ENCODE assay signal across 21 cellular contexts in the genomic region with DNA sequence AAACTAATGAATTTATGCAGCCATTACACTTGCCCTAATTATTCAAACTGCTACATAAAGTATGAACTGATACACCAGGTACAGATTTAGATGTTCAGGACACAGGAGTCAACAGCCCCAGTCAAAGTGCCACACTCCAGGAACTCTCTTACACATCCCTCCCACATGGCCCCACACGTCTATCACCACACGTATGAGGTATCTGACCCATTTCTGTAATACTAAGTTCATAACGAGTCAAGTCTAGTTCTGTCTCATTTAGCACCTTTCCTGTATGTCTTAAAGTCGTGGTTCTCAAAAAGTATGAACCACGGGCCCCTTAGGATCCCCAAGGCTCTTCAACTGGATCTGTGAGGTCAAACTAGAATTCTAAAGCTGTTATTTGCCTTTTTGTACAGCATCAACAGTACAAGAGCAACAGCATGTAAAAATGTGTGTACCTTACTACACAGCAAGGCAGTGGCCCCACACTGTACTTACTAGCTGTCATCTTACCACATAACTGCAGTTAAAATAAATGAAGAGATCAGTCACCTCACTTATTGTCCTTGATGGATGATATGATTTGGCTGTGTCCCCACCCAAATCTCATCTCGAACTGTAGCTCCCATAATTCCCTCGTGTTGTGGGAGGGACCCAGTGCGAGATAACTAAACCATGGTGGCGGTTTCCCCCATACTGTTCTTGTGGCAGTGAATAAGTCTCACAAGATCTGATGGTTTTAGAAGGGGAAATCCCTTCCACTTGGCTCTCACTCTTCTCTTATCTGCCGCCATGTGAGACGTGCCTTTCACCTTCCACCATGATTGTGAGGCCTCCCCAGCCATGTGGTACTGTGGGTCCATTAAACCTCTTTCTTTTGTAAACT. TPM values are rescaled to one million over a fixed set of nuclear protein-coding genes. Genes with fewer than 3 reads are reported as not detected.
DNase-seq lines count a peak whose midpoint lies in the region; ATAC-seq, FAIRE-seq and TF ChIP-seq lines count a peak whose summit lies in the region.
"Had no signal": no experiment of that assay in that cellular context is flagged by ENCODE, and none has a peak within 500 bp of the region (broad histone marks: within the 10 kb centered on the region; RNA-seq: fewer than 3 reads in every experiment).

No MANE protein-coding gene starts in this region.

- H3K27ac ChIP-seq in astrocyte (ENCODE audit: low read depth, low read length) (no peak overlapping the region), WERI-Rb-1 (no peak overlapping the region)
- H3K27ac ChIP-seq: BLaER1, colonic mucosa, pancreas, suprapubic skin, upper lobe of right lung had no signal

- H3K9me3 Mint-ChIP-seq in activated naive CD4-positive, alpha-beta T cell treated with anti-CD3 and anti-CD28 coated beads, Interleukin-2, amount 10 ng/mL, durations not matched to agents 7 days and 5 days, result peaks cover 4% of the 10 kb centered on the region
- no peaks in the 10 kb centered on the region for H3K9me3 Mint-ChIP-seq in astrocyte (ENCODE audit: unreplicated experiment)

- no peak overlapping the region for H3K4me3 Mint-ChIP-seq in activated naive CD4-positive, alpha-beta T cell treated with anti-CD3 and anti-CD28 coated beads, Interleukin-2, amount 10 ng/mL, durations not matched to agents 7 days and 5 days
- H3K4me3 Mint-ChIP-seq in astrocyte (ENCODE audit: unreplicated experiment), result no peak overlapping the region

- H3K4me3 ChIP-seq in astrocyte (ENCODE audit: insufficient read depth, low read depth, low read length), result no peak overlapping the region
- no peak overlapping the region for H3K4me3 ChIP-seq in WERI-Rb-1 (ENCODE audit: low read depth, low read length)
- H3K4me3 ChIP-seq: BLaER1, colonic mucosa, pancreas, suprapubic skin, upper lobe of right lung had no signal

- H3K4me2 ChIP-seq in astrocyte (ENCODE audit: low read length), result no peak overlapping the region
- H3K4me2 ChIP-seq: BLaER1 had no signal

- H3K4me1 ChIP-seq in astrocyte (ENCODE audit: insufficient read depth, low read length), result peaks cover 4% of the 10 kb centered on the region
- H3K4me1 ChIP-seq: colonic mucosa had no signal

- H3K4me1 Mint-ChIP-seq in activated naive CD4-positive, alpha-beta T cell treated with anti-CD3 and anti-CD28 coated beads, Interleukin-2, amount 10 ng/mL, durations not matched to agents 7 days and 5 days, result peaks cover 18% of the 10 kb centered on the region
- peaks cover 16% of the 10 kb centered on the region for H3K4me1 Mint-ChIP-seq in astrocyte (ENCODE audit: low read depth, unreplicated experiment)

- H3K27ac Mint-ChIP-seq in activated naive CD4-positive, alpha-beta T cell treated with anti-CD3 and anti-CD28 coated beads, Interleukin-2, amount 10 ng/mL, durations not matched to agents 7 days and 5 days, result no peak overlapping the region
- H3K27ac Mint-ChIP-seq in astrocyte (ENCODE audit: unreplicated experiment), result peak overlapping the region; percentile 43

- no peaks in the 10 kb centered on the region for H3K27me3 Mint-ChIP-seq in activated naive CD4-positive, alpha-beta T cell treated with anti-CD3 and anti-CD28 coated beads, Interleukin-2, amount 10 ng/mL, durations not matched to agents 7 days and 5 days
- no peaks in the 10 kb centered on the region for H3K27me3 Mint-ChIP-seq in astrocyte (ENCODE audit: low read depth, unreplicated experiment)

- TF ChIP-seq CTCF in astrocyte (IDR thresholded peaks at IDR 0.05; ENCODE audit: insufficient read depth, low read depth, low read length) (no peak), WERI-Rb-1 (IDR thresholded peaks at IDR 0.05; ENCODE audit: low read depth, low read length) (no peak)

- no peak for FAIRE-seq in astrocyte (lab: Jason Lieb, UNC)
- FAIRE-seq: H1, pancreas had no signal

- H3K9ac ChIP-seq in astrocyte (ENCODE audit: low read length), result no peak overlapping the region
- H3K9ac ChIP-seq: BLaER1 had no signal

- no peaks in the 10 kb centered on the region for H3K27me3 ChIP-seq in astrocyte (ENCODE audit: insufficient read depth, low read length)
- H3K27me3 ChIP-seq in WERI-Rb-1 (ENCODE audit: insufficient read depth, low read depth, severe bottlenecking), result no peaks in the 10 kb centered on the region
- H3K27me3 ChIP-seq: BLaER1, colonic mucosa, pancreas, suprapubic skin, upper lobe of right lung had no signal

- no peaks in the 10 kb centered on the region for H3K9me3 ChIP-seq in astrocyte (ENCODE audit: insufficient read depth, low read depth, low read length)
- H3K9me3 ChIP-seq in WERI-Rb-1 (ENCODE audit: severe bottlenecking), result no peaks in the 10 kb centered on the region
- H3K9me3 ChIP-seq: colonic mucosa, pancreas, suprapubic skin, upper lobe of right lung had no signal

- H3K36me3 ChIP-seq in astrocyte (ENCODE audit: insufficient read depth, low read length) (no peaks in the 10 kb centered on the region), WERI-Rb-1 (no peaks in the 10 kb centered on the region)
- H3K36me3 ChIP-seq: BLaER1, colonic mucosa, pancreas, suprapubic skin, upper lobe of right lung had no signal

- no peaks in the 10 kb centered on the region for H3K79me2 ChIP-seq in astrocyte (ENCODE audit: insufficient read depth, low read length)

- no peaks in the 10 kb centered on the region for H4K20me1 ChIP-seq in astrocyte (ENCODE audit: insufficient read depth, low read length)
- H4K20me1 ChIP-seq: BLaER1 had no signal

- peak; percentile 14 for DNase-seq in activated naive CD4-positive, alpha-beta T cell treated with Interleukin-2 at 50 U/mL for 16 hours
- no peak for DNase-seq in activated naive CD4-positive, alpha-beta T cell treated with anti-CD3 and anti-CD28 coated beads, Interleukin-2, amount 10 ng/mL, durations not matched to agents 7 days and 5 days
- DNase-seq in stimulated activated CD4-positive, alpha-beta T cell treated with anti-CD3 and anti-CD28 coated beads, Interleukin-15, amount 100 ng/mL, for 24 hours, result peak; percentile 33
- DNase-seq in stimulated activated CD4-positive, alpha-beta T cell treated with anti-CD3 and anti-CD28 coated beads, Interleukin-12 subunit alpha, Interleukin-12 subunit beta, amount 100 ng/mL, for 4 hours, result no peak
- DNase-seq in astrocyte (ENCODE audit: low read depth), result no peak
- DNase-seq in stimulated activated naive CD8-positive, alpha-beta T cell treated with anti-CD3 and anti-CD28 coated beads, Interleukin-15, Interleukin-2, amounts not matched to agents 100 U/mL and 50 U/mL, for 24 hours, result no peak
- DNase-seq in WERI-Rb-1, result no peak
- DNase-seq: activated CD4-positive, alpha-beta T cell treated with anti-CD3 and anti-CD28 coated beads for 1 hour; activated gamma-delta T cell; colonic mucosa; DMS79 treated with DMSO at 0.1 percent for 48 hours; effector memory CD4-positive, alpha-beta T cell; GF-D8; kidney glomerular epithelial cell; NCI-H1417 treated with DMSO at 0.1 percent for 48 hours; NCI-H446; pancreas; upper lobe of right lung had no signal

- no peak overlapping the region for H2AFZ ChIP-seq in astrocyte (ENCODE audit: low read depth, low read length)

- CTCF ChIA-PET in activated naive CD4-positive, alpha-beta T cell treated with anti-CD3 and anti-CD28 coated beads, Interleukin-2, amount 10 ng/mL, durations not matched to agents 7 days and 5 days (lab: Charles Lee), result no interaction called here

- peak; percentile 69 for ATAC-seq in stimulated activated naive CD8-positive, alpha-beta T cell treated with anti-CD3 and anti-CD28 coated beads, Interleukin-15, Interleukin-2, amounts not matched to agents 100 U/mL and 50 U/mL, for 24 hours
- ATAC-seq: pancreas, upper lobe of right lung had no signal

- peaks cover 1% of the 10 kb centered on the region for H3K36me3 Mint-ChIP-seq in activated naive CD4-positive, alpha-beta T cell treated with anti-CD3 and anti-CD28 coated beads, Interleukin-2, amount 10 ng/mL, durations not matched to agents 7 days and 5 days
- H3K36me3 Mint-ChIP-seq in astrocyte (ENCODE audit: low read depth, unreplicated experiment), result peaks cover 3% of the 10 kb centered on the region

RNA-seq across cellular contexts. Expression of gene SIPA1L2, which starts 42.6 kb away (rescaled TPM):
- total RNA-seq in astrocyte, result 12.2 and 14.9 TPM in 2 replicates

Comparison
In these comparisons a context has a peak if more than half of its experiments do, and no peak if none do; other contexts are left out.
1. DNase-seq: peak in activated naive CD4-positive, alpha-beta T cell treated with Interleukin-2 at 50 U/mL for 16 hours (single experiment) and stimulated activated CD4-positive, alpha-beta T cell treated with anti-CD3 and anti-CD28 coated beads, Interleukin-15, amount 100 ng/mL, for 24 hours (single experiment); none in activated naive CD4-positive, alpha-beta T cell treated with anti-CD3 and anti-CD28 coated beads, Interleukin-2, amount 10 ng/mL, durations not matched to agents 7 days and 5 days (single experiment), stimulated activated CD4-positive, alpha-beta T cell treated with anti-CD3 and anti-CD28 coated beads, Interleukin-12 subunit alpha, Interleukin-12 subunit beta, amount 100 ng/mL, for 4 hours (single experiment), astrocyte (single experiment), stimulated activated naive CD8-positive, alpha-beta T cell treated with anti-CD3 and anti-CD28 coated beads, Interleukin-15, Interleukin-2, amounts not matched to agents 100 U/mL and 50 U/mL, for 24 hours (single experiment) and WERI-Rb-1 (single experiment).